ENCODE assay signal across 1 cellular context in the genomic region with DNA sequence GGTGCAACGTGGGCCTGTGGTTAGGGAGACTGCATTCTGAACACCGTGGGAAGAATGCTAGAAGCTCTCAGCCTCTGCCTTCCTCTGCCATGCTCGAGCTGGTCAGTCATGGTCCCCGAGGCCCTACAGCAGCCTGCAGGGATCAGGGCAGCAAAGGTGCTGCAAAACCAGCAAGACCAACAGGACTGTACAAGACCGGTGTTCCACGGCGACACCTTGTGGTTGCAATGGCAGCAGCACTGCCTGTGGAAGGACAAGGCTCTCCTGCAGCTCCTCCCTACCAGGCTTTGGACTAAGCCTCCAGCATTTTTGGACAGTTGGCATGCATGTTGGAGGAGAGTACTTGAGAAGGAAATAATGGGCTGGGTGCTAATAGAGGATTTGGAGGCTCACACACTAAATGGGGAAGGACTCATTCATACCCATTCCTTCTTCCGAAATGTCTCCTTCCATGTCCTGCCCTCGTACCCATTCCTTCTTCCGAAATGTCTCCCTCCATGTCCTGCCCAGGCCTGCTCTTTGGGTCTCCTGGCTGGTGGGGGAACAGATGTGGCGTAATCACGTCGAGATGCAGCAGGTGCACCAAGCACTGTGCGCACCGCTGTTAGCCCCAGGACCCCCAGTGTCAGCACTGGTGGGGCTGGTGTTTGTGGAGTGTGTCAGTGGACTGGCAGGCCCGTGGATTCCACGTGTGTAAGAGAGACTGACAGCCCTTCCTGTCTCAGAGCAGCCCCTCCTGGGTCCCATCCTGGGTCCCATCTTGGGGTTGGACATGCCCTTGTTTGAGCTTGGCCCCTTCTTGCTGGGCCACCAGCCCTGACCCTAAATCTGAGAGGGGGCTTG.
TF ChIP-seq lines count a peak whose summit lies in the region.

No MANE protein-coding gene starts in this region.

TF ChIP-seq in IMR-90, 13 proteins besides CTCF, POLR2A, EP300 and RAD21:
- TF ChIP-seq NFE2L2 (IDR thresholded peaks at IDR 0.05; ENCODE audit: low read depth, low read length) (no peak), FOS (IDR thresholded peaks at IDR 0.05; ENCODE audit: low read depth, low read length) (no peak), SMC3 (IDR thresholded peaks at IDR 0.05; ENCODE audit: low read depth, low read length) (no peak), MAFK (IDR thresholded peaks at IDR 0.05; ENCODE audit: low read depth, low read length) (no peak), RCOR1 (IDR thresholded peaks at IDR 0.05; ENCODE audit: insufficient replicate concordance, low read length) (no peak), MXI1 (IDR thresholded peaks at IDR 0.05; ENCODE audit: borderline replicate concordance, low read depth, low read length) (no peak), CHD1 (IDR thresholded peaks at IDR 0.05; ENCODE audit: low read depth, low read length) (no peak), RFX5 (IDR thresholded peaks at IDR 0.05; ENCODE audit: low read depth, low read length) (no peak), BHLHE40 (IDR thresholded peaks at IDR 0.05; ENCODE audit: low read depth, low read length) (no peak), CEBPB (IDR thresholded peaks at IDR 0.05; ENCODE audit: low read depth, low read length) (no peak), MAZ (IDR thresholded peaks at IDR 0.05; ENCODE audit: borderline replicate concordance, low read depth, low read length) (no peak)
- TF ChIP-seq, protein P1, sequence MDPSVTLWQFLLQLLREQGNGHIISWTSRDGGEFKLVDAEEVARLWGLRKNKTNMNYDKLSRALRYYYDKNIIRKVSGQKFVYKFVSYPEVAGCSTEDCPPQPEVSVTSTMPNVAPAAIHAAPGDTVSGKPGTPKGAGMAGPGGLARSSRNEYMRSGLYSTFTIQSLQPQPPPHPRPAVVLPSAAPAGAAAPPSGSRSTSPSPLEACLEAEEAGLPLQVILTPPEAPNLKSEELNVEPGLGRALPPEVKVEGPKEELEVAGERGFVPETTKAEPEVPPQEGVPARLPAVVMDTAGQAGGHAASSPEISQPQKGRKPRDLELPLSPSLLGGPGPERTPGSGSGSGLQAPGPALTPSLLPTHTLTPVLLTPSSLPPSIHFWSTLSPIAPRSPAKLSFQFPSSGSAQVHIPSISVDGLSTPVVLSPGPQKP (IDR thresholded peaks at IDR 0.05; ENCODE audit: borderline replicate concordance, low read depth, low read length) = no peak
- TF ChIP-seq, protein P2, sequence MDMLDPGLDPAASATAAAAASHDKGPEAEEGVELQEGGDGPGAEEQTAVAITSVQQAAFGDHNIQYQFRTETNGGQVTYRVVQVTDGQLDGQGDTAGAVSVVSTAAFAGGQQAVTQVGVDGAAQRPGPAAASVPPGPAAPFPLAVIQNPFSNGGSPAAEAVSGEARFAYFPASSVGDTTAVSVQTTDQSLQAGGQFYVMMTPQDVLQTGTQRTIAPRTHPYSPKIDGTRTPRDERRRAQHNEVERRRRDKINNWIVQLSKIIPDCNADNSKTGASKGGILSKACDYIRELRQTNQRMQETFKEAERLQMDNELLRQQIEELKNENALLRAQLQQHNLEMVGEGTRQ (IDR thresholded peaks at IDR 0.05; ENCODE audit: low read depth, low read length) = no peak
